In genomic region chr4:57163530-57164459, GRCh38 we compare ENCODE assay signal across 9 cellular contexts. TPM values are rescaled to one million over a fixed set of nuclear protein-coding genes. Genes with fewer than 3 reads are reported as not detected.
DNase-seq lines count a peak whose midpoint lies in the region; ATAC-seq and TF ChIP-seq lines count a peak whose summit lies in the region.
"Had no signal": no experiment of that assay in that cellular context is flagged by ENCODE, and none has a peak within 500 bp of the region (broad histone marks: within the 10 kb centered on the region; RNA-seq: fewer than 3 reads in every experiment).

No MANE protein-coding gene starts in this region.

- H3K4me3 ChIP-seq in coronary artery, result peak overlapping the region; percentile 79

- intact Hi-C loops in left colon (cut with DNase I, micrococcal nuclease), result no loop called here

- ATAC-seq in GM19035 (IDR thresholded peaks at IDR 0.05; ENCODE audit: unreplicated experiment) (peak; percentile 96), HG03354 (IDR thresholded peaks at IDR 0.05; ENCODE audit: poor library complexity, severe bottlenecking, unreplicated experiment) (peak; percentile 98), left colon (peak; percentile 99)

- H3K27ac ChIP-seq in coronary artery, result peak overlapping the region; percentile 57 to 82

- DNase-seq in AML-193 (lab: John Stamatoyannopoulos, UW) (peak; percentile 70 to 79), NCI-H446 treated with DMSO at 0.1 percent for 48 hours (lab: John Stamatoyannopoulos, UW) (peak; percentile 73), coronary artery (ENCODE audit: low spot score) (peak; percentile 84), left colon (peak; percentile 54 to 80)
- DNase-seq in activated CD4-positive, alpha-beta T cell treated with anti-CD3 and anti-CD28 coated beads for 4 hours, result peak; percentile 48 to 56
- DNase-seq in stimulated activated CD4-positive, alpha-beta T cell treated with anti-CD3 and anti-CD28 coated beads, Interleukin-1b, Interleukin-23, amount 100 ng/mL, for 24 hours (ENCODE audit: low read depth in 4 of 4, low spot score in 1 of 4), result peak; percentile 44 to 66 (median 56)

- TF ChIP-seq CTCF in coronary artery (IDR thresholded peaks at IDR 0.05), result peak; percentile 97

RNA-seq across cellular contexts. Expression of gene IGFBP7, which starts 53.6 kb away (rescaled TPM):
- 10 to 100 TPM; 55.3 to 98.0 TPM for total RNA-seq in left colon
- total RNA-seq: T-helper 1 cell treated with Interleukin-12 subunit alpha and Interleukin-12 subunit beta and Interleukin-4 antibody, amounts not matched to agents 30 ng/mL and 1 ng/mL, for 36 hours had no signal

Comparison
In these comparisons a context has a peak if more than half of its experiments do, and no peak if none do; other contexts are left out.
1. Peak in every context shown above with its lines: DNase-seq, ATAC-seq, H3K4me3 ChIP-seq and H3K27ac ChIP-seq.